In the genomic region with DNA sequence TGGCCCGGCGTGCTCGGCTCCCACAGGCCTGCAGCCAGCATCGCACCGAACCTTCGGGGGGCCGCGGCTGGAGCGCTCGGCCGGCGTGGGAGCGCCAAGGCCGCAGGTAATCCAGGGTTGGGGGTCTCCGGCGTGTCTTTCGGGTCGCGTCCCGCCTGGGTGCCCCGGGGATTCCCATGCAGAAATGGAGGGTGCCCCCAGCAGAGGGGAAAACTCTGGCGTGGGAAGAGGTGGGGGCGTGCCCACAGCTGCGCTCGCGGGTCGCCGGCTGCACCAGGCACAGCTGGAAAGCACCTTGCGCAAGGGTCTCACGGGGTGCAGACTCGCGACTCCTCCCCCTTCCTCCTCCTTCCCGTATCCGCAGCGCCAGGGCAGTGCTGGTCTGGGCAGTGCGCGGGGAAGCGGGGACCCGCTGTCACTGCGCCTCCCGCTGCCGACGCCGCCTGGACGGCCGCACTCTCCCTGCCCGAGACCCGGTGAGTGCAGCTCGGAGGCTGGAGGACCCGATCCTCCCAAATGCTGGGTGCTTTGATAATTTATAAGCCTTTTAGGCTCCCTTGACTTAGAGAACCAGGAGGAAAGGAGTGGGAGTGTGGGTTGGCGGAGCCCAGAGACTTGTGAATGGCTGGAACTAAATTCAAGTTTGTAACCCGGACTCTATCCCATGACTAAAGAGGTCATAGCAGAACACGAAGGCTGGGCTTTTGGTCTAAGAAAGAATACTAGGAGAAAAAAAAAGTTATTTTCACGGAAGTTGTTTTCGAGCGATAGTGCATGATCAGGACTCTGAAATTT, we compare ENCODE assay signal across 1 cellular context.
TF ChIP-seq lines count a peak whose summit lies in the region.

No MANE protein-coding gene starts in this region.

TF ChIP-seq in HepG2, 621 proteins besides CTCF, POLR2A, EP300 and RAD21 (continued from another document and continues in another):
- TF ChIP-seq, protein P1, sequence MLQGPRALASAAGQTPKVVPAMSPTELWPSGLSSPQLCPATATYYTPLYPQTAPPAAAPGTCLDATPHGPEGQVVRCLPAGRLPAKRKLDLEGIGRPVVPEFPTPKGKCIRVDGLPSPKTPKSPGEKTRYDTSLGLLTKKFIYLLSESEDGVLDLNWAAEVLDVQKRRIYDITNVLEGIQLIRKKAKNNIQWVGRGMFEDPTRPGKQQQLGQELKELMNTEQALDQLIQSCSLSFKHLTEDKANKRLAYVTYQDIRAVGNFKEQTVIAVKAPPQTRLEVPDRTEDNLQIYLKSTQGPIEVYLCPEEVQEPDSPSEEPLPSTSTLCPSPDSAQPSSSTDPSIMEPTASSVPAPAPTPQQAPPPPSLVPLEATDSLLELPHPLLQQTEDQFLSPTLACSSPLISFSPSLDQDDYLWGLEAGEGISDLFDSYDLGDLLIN (CRISPR knock-in tag; IDR thresholded peaks at IDR 0.05; ENCODE audit: borderline replicate concordance): no peak
- TF ChIP-seq ARHGAP35 (CRISPR knock-in tag; IDR thresholded peaks at IDR 0.05; ENCODE audit: borderline replicate concordance) (no peak; the same call in 1 of the 2 replicates), SMAD9 (CRISPR knock-in tag; IDR thresholded peaks at IDR 0.05) (no peak), FOXA1 (IDR thresholded peaks at IDR 0.05) (no peak), FOXA1 (CRISPR knock-in tag; IDR thresholded peaks at IDR 0.05) (peak; percentile 43; the same call in 1 of the 2 replicates), KMT2A (CRISPR knock-in tag; IDR thresholded peaks at IDR 0.05) (peak; percentile 94), EED (CRISPR knock-in tag; IDR thresholded peaks at IDR 0.05) (peak; percentile 53; the same call in 1 of the 2 replicates), KAT2B (IDR thresholded peaks at IDR 0.05; ENCODE audit: borderline replicate concordance, low read depth, low read length) (no peak), PITX1 (CRISPR knock-in tag; IDR thresholded peaks at IDR 0.05) (no peak; the same call in 1 of the 2 replicates), ZBTB20 (CRISPR knock-in tag; IDR thresholded peaks at IDR 0.05; ENCODE audit: borderline replicate concordance, low read depth) (peak; percentile 59; the same call in 1 of the 2 replicates), ZNF354B (CRISPR knock-in tag; IDR thresholded peaks at IDR 0.05) (no peak), ARNT2 (CRISPR knock-in tag; IDR thresholded peaks at IDR 0.05; ENCODE audit: low read depth) (peak; percentile 78; the same call in 1 of the 2 replicates), ZNF441 (CRISPR knock-in tag; IDR thresholded peaks at IDR 0.05; ENCODE audit: borderline replicate concordance) (0 out of 2 replicates have a peak, but pooled peaks have one; percentile 7), KDM2A (CRISPR knock-in tag; IDR thresholded peaks at IDR 0.05; ENCODE audit: borderline replicate concordance, low read depth) (peak; percentile 82), MAFG (CRISPR knock-in tag; IDR thresholded peaks at IDR 0.05) (no peak), PHF21A (CRISPR knock-in tag; IDR thresholded peaks at IDR 0.05) (peak; percentile 76), SATB2 (CRISPR knock-in tag; IDR thresholded peaks at IDR 0.05) (no peak; the same call in 1 of the 2 replicates), IRF2 (CRISPR knock-in tag; IDR thresholded peaks at IDR 0.05) (no peak), ZNF773 (CRISPR knock-in tag; IDR thresholded peaks at IDR 0.05; ENCODE audit: borderline replicate concordance) (0 out of 2 replicates have a peak, but pooled peaks have one; percentile 58)
- TF ChIP-seq, protein P2, sequence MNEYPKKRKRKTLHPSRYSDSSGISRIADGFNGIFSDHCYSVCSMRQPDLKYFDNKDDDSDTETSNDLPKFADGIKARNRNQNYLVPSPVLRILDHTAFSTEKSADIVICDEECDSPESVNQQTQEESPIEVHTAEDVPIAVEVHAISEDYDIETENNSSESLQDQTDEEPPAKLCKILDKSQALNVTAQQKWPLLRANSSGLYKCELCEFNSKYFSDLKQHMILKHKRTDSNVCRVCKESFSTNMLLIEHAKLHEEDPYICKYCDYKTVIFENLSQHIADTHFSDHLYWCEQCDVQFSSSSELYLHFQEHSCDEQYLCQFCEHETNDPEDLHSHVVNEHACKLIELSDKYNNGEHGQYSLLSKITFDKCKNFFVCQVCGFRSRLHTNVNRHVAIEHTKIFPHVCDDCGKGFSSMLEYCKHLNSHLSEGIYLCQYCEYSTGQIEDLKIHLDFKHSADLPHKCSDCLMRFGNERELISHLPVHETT (CRISPR knock-in tag; conservative IDR thresholded peaks at IDR 0.05): no peak; the same call in 1 of the 2 replicates
- TF ChIP-seq, protein P3, sequence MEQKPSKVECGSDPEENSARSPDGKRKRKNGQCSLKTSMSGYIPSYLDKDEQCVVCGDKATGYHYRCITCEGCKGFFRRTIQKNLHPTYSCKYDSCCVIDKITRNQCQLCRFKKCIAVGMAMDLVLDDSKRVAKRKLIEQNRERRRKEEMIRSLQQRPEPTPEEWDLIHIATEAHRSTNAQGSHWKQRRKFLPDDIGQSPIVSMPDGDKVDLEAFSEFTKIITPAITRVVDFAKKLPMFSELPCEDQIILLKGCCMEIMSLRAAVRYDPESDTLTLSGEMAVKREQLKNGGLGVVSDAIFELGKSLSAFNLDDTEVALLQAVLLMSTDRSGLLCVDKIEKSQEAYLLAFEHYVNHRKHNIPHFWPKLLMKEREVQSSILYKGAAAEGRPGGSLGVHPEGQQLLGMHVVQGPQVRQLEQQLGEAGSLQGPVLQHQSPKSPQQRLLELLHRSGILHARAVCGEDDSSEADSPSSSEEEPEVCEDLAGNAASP (CRISPR knock-in tag; IDR thresholded peaks at IDR 0.05; ENCODE audit: borderline replicate concordance): peak; percentile 53
- TF ChIP-seq, protein P4, sequence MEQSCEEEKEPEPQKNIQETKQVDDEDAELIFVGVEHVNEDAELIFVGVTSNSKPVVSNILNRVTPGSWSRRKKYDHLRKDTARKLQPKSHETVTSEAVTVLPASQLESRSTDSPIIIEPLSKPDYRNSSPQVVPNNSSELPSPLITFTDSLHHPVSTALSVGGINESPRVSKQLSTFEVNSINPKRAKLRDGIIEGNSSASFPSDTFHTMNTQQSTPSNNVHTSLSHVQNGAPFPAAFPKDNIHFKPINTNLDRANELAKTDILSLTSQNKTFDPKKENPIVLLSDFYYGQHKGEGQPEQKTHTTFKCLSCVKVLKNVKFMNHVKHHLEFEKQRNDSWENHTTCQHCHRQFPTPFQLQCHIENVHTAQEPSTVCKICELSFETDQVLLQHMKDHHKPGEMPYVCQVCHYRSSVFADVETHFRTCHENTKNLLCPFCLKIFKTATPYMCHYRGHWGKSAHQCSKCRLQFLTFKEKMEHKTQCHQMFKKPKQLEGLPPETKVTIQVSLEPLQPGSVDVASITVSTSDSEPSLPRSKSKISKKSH (CRISPR knock-in tag; IDR thresholded peaks at IDR 0.05; ENCODE audit: borderline replicate concordance): peak; percentile 86; the same call in 1 of the 2 replicates
- TF ChIP-seq, protein P5, sequence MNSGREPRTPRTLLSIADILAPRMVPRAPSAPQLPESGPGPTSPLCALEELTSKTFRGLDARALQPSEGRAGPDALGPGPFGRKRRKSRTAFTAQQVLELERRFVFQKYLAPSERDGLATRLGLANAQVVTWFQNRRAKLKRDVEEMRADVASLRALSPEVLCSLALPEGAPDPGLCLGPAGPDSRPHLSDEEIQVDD (CRISPR knock-in tag; IDR thresholded peaks at IDR 0.05; ENCODE audit: borderline replicate concordance): no peak
- TF ChIP-seq, protein P6, sequence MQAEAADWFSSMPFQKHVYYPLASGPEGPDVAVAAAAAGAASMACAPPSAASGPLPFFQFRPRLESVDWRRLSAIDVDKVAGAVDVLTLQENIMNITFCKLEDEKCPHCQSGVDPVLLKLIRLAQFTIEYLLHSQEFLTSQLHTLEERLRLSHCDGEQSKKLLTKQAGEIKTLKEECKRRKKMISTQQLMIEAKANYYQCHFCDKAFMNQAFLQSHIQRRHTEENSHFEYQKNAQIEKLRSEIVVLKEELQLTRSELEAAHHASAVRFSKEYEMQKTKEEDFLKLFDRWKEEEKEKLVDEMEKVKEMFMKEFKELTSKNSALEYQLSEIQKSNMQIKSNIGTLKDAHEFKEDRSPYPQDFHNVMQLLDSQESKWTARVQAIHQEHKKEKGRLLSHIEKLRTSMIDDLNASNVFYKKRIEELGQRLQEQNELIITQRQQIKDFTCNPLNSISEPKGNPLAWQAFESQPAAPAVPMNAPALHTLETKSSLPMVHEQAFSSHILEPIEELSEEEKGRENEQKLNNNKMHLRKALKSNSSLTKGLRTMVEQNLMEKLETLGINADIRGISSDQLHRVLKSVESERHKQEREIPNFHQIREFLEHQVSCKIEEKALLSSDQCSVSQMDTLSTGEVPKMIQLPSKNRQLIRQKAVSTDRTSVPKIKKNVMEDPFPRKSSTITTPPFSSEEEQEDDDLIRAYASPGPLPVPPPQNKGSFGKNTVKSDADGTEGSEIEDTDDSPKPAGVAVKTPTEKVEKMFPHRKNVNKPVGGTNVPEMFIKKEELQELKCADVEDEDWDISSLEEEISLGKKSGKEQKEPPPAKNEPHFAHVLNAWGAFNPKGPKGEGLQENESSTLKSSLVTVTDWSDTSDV (CRISPR knock-in tag; IDR thresholded peaks at IDR 0.05): peak; percentile 68; the same call in 1 of the 2 replicates
- TF ChIP-seq, protein P7, sequence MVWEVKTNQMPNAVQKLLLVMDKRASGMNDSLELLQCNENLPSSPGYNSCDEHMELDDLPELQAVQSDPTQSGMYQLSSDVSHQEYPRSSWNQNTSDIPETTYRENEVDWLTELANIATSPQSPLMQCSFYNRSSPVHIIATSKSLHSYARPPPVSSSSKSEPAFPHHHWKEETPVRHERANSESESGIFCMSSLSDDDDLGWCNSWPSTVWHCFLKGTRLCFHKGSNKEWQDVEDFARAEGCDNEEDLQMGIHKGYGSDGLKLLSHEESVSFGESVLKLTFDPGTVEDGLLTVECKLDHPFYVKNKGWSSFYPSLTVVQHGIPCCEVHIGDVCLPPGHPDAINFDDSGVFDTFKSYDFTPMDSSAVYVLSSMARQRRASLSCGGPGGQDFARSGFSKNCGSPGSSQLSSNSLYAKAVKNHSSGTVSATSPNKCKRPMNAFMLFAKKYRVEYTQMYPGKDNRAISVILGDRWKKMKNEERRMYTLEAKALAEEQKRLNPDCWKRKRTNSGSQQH (CRISPR knock-in tag; IDR thresholded peaks at IDR 0.05; ENCODE audit: low read depth): no peak; the same call in 1 of the 2 replicates
- TF ChIP-seq, protein P8, sequence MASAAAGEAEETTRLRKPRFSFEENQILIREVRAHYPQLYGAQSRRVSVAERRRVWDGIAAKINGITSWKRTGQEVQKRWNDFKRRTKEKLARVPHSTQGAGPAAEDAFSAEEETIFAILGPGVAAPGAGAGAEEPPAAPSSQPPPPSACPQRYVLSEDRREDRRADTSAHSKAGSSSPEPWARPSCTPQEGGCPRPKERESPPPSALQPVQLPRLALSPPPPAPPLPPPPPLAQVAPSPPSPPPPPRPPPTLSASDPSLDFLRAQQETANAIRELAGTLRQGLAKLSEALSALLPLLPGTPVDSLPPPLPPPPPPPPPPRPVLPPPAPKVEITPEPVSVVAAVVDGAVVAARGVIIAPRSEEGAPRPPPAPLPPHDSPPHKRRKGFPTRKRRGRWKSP (CRISPR knock-in tag; IDR thresholded peaks at IDR 0.05): peak; percentile 97
- TF ChIP-seq, protein P9, sequence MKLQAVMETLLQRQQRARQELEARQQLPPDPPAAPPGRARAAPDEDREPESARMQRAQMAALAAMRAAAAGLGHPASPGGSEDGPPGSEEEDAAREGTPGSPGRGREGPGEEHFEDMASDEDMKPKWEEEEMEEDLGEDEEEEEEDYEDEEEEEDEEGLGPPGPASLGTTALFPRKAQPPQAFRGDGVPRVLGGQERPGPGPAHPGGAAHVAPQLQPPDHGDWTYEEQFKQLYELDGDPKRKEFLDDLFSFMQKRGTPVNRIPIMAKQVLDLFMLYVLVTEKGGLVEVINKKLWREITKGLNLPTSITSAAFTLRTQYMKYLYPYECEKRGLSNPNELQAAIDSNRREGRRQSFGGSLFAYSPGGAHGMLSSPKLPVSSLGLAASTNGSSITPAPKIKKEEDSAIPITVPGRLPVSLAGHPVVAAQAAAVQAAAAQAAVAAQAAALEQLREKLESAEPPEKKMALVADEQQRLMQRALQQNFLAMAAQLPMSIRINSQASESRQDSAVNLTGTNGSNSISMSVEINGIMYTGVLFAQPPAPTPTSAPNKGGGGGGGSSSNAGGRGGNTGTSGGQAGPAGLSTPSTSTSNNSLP (IDR thresholded peaks at IDR 0.05; ENCODE audit: low read depth, low read length): no peak
- TF ChIP-seq, protein P10, sequence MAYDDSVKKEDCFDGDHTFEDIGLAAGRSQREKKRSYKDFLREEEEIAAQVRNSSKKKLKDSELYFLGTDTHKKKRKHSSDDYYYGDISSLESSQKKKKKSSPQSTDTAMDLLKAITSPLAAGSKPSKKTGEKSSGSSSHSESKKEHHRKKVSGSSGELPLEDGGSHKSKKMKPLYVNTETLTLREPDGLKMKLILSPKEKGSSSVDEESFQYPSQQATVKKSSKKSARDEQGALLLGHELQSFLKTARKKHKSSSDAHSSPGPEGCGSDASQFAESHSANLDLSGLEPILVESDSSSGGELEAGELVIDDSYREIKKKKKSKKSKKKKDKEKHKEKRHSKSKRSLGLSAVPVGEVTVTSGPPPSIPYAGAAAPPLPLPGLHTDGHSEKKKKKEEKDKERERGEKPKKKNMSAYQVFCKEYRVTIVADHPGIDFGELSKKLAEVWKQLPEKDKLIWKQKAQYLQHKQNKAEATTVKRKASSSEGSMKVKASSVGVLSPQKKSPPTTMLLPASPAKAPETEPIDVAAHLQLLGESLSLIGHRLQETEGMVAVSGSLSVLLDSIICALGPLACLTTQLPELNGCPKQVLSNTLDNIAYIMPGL (CRISPR knock-in tag; IDR thresholded peaks at IDR 0.05; ENCODE audit: borderline replicate concordance in 1 of 2, low read depth in 1 of 2): peak; percentile 86 to 88
- TF ChIP-seq, protein P11, sequence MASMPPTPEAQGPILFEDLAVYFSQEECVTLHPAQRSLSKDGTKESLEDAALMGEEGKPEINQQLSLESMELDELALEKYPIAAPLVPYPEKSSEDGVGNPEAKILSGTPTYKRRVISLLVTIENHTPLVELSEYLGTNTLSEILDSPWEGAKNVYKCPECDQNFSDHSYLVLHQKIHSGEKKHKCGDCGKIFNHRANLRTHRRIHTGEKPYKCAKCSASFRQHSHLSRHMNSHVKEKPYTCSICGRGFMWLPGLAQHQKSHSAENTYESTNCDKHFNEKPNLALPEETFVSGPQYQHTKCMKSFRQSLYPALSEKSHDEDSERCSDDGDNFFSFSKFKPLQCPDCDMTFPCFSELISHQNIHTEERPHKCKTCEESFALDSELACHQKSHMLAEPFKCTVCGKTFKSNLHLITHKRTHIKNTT (CRISPR knock-in tag; IDR thresholded peaks at IDR 0.05): no peak
